ENCODE assay signal across 17 cellular contexts in the genomic region with DNA sequence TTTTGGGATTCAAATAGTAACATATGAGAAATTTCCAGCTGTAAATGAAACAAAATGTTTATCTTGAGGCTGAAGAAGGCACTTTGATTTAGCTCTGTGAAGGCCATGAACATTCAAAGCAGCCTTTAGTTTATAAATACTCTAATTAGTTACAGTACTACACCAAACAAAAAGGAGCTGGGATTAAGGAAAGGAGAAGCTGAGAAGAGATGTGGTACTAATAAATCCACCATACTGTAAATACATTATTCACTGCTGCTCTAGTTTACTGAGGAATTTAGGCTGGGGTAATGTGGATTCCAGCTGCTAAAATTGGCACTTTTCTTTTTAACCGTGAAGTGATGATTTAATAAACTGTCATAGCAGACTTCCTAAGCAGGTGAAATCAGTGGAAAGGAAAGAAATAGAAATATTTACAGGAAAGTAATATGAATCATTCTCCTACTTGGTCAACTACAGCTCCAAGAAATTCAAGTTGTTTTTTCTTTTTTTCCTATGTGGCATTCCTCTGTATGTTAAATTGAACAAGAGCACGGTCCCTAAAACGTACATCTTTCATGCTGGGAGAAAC.
DNase-seq lines count a peak whose midpoint lies in the region; ATAC-seq, FAIRE-seq and TF ChIP-seq lines count a peak whose summit lies in the region.
"Had no signal": no experiment of that assay in that cellular context is flagged by ENCODE, and none has a peak within 500 bp of the region (broad histone marks: within the 10 kb centered on the region; RNA-seq: fewer than 3 reads in every experiment).

No MANE protein-coding gene starts in this region.

- ATAC-seq in IMR-90 (ENCODE audit: low read depth) (peak; percentile 74), GM18909 (IDR thresholded peaks at IDR 0.05; ENCODE audit: poor library complexity, unreplicated experiment) (no peak)
- ATAC-seq: GM23338 had no signal

- no peak overlapping the region for H3K14ac ChIP-seq in IMR-90 (replicated peaks; ENCODE audit: low read depth, low read length)

- no CpG with 5 or more reads among the region's 3 CpGs for WGBS in IMR-90 (ENCODE audit: extremely low coverage in 2 of 2, insufficient read length in 1 of 2), 2 experiments

- no peaks in the 10 kb centered on the region; the same call in 1 of the 2 replicates for H3K27me3 ChIP-seq in IMR-90 (ENCODE audit: control insufficient read depth, insufficient read depth, low read length)
- H3K27me3 ChIP-seq in endothelial cell of umbilical vein (ENCODE audit: control insufficient read depth in 2 of 2, insufficient read depth in 2 of 2, low read length in 2 of 2): no peaks in the 10 kb centered on the region
- H3K27me3 ChIP-seq in osteoblast (ENCODE audit: insufficient read depth, low read length): no peaks in the 10 kb centered on the region
- H3K27me3 ChIP-seq: BE2C had no signal

- H3K79me1 ChIP-seq in IMR-90 (ENCODE audit: low read depth in 1 of 2, low read length in 2 of 2): no peaks in the 10 kb centered on the region

- in situ Hi-C loops in IMR-90 (cut with MboI; ENCODE audit: low sequenced_read_pairs): no loop called here

- H3K9me3 ChIP-seq in IMR-90 (ENCODE audit: control insufficient read depth, insufficient read depth, low read length): no peaks in the 10 kb centered on the region
- no peaks in the 10 kb centered on the region for H3K9me3 ChIP-seq in endothelial cell of umbilical vein (replicated peaks; ENCODE audit: control insufficient read depth, insufficient read depth, low read length)
- no peaks in the 10 kb centered on the region for H3K9me3 ChIP-seq in osteoblast (ENCODE audit: low read depth, low read length)
- H3K9me3 ChIP-seq: BE2C had no signal

- H2BK15ac ChIP-seq in IMR-90 (ENCODE audit: low read depth, low read length): no peak overlapping the region

- TF ChIP-seq CTCF in AG10803 (conservative IDR thresholded peaks at IDR 0.05; ENCODE audit: low read length): no peak
- no peak for TF ChIP-seq CTCF in IMR-90 (conservative IDR thresholded peaks at IDR 0.05; ENCODE audit: low read depth, low read length)
- no peak for TF ChIP-seq CTCF in endothelial cell of umbilical vein (IDR thresholded peaks at IDR 0.05; ENCODE audit: extremely low read depth in 1 of 2, insufficient read depth in 1 of 2, low read depth in 1 of 2, low read length in 2 of 2)
- TF ChIP-seq CTCF in osteoblast (IDR thresholded peaks at IDR 0.05; ENCODE audit: extremely low read depth, low read depth, low read length): no peak

- H3K18ac ChIP-seq in IMR-90 (ENCODE audit: low read depth, low read length): no peak overlapping the region

- no peak overlapping the region for H2AK9ac ChIP-seq in IMR-90 (replicated peaks; ENCODE audit: low read depth, low read length, poor library complexity)

- no peak overlapping the region for H2BK5ac ChIP-seq in IMR-90 (ENCODE audit: low read depth, low read length, poor library complexity, severe bottlenecking)

- DNase-seq in AG10803 (ENCODE audit: low read depth) (peak; percentile 49), IMR-90 (peak; percentile 43), endothelial cell of umbilical vein (ENCODE audit: low read depth, low spot score) (peak; percentile 62), osteoblast (ENCODE audit: insufficient read length, low spot score, missing footprints) (no peak), NCI-H2196 treated with DMSO at 0.1 percent for 48 hours (lab: John Stamatoyannopoulos, UW; ENCODE audit: unreplicated experiment) (no peak), HuH-7.5 (ENCODE audit: low spot score) (no peak)
- DNase-seq: ACHN; BE2C; CD4-positive, alpha-beta memory T cell; DMS79 treated with DMSO at 0.1 percent for 48 hours; NCI-H1930; NCI-H2171 treated with DMSO at 0.1 percent for 48 hours; NCI-H510A; SIG-M5 had no signal

- H3K36me3 ChIP-seq in IMR-90 (ENCODE audit: control insufficient read depth, insufficient read depth, low read length) (no peaks in the 10 kb centered on the region), endothelial cell of umbilical vein (ENCODE audit: control insufficient read depth in 2 of 2, extremely low read depth in 1 of 2, insufficient read depth in 2 of 2, low read length in 2 of 2) (peaks cover 0 to 2% of the 10 kb centered on the region in 2 experiments), osteoblast (ENCODE audit: insufficient read depth, low read length) (peaks cover 15% of the 10 kb centered on the region)
- H3K36me3 ChIP-seq: BE2C had no signal

- intact Hi-C loops in IMR-90 (cut with micrococcal nuclease): loop anchor here (5.0 to 10.0 kb wide), 2 partner anchors 36 to 203 kb away; no protein-coding TSS in a partner anchor
- intact Hi-C loops in endothelial cell of umbilical vein (cut with micrococcal nuclease): no loop called here

- H3K4me2 ChIP-seq in IMR-90 (ENCODE audit: low read depth, low read length) (peak overlapping the region; percentile 27; the same call in 1 of the 2 replicates), endothelial cell of umbilical vein (ENCODE audit: insufficient read depth, low read length) (no peak overlapping the region), osteoblast (ENCODE audit: insufficient read depth, low read length) (no peak overlapping the region)
- H3K4me2 ChIP-seq: GM23338 had no signal

- no peak overlapping the region for H3K23ac ChIP-seq in IMR-90 (ENCODE audit: low read depth, low read length)

- H3K4ac ChIP-seq in IMR-90 (ENCODE audit: low read depth, low read length): no peak overlapping the region

- POLR2A ChIA-PET in IMR-90 (lab: Charles Lee; ENCODE audit: unreplicated experiment) (no interaction called here), endothelial cell of umbilical vein (lab: Charles Lee) (interaction anchor here (0.7 kb wide), 1 partner anchor 366 kb away, joined by 3 read pairs; no protein-coding TSS in a partner anchor)

- CTCF ChIA-PET in IMR-90 (lab: Yijun Ruan, JAX): interaction anchor here (0.9 kb wide), 1 partner anchor 22 kb away, joined by 4 read pairs; no protein-coding TSS in a partner anchor
- CTCF ChIA-PET in endothelial cell of umbilical vein (lab: Charles Lee): interaction anchor here (0.9 to 3.9 kb wide), 9 partner anchors 9 to 398 kb away, joined by 3 to 42 read pairs (median 4); no protein-coding TSS in a partner anchor

- H4K5ac ChIP-seq in IMR-90 (ENCODE audit: low read depth, low read length): no peak overlapping the region

- H3K4me3 ChIP-seq in AG10803 (ENCODE audit: low read length) (no peak overlapping the region), IMR-90 (ENCODE audit: insufficient read depth, low read depth, low read length) (no peak overlapping the region), endothelial cell of umbilical vein (replicated peaks in 1 of 3; ENCODE audit: insufficient read depth in 1 of 3, low read depth in 1 of 3, low read length in 3 of 3) (no peak overlapping the region), osteoblast (ENCODE audit: insufficient read depth, low read length) (no peak overlapping the region)
- H3K4me3 ChIP-seq: GM23338 had no signal

- H2AFZ ChIP-seq in IMR-90 (replicated peaks; ENCODE audit: low read length, poor library complexity) (no peak overlapping the region), endothelial cell of umbilical vein (ENCODE audit: low read depth, low read length) (peak overlapping the region; percentile 51), osteoblast (ENCODE audit: low read length) (no peak overlapping the region)
- H2AFZ ChIP-seq: GM23338 had no signal

- H3K56ac ChIP-seq in IMR-90 (ENCODE audit: extremely low read depth, insufficient read depth, low read length): no peak overlapping the region

- no peak overlapping the region for H4K8ac ChIP-seq in IMR-90 (ENCODE audit: low read depth in 2 of 2, low read length in 2 of 2)

- H2BK120ac ChIP-seq in IMR-90 (ENCODE audit: low read depth, low read length): no peak overlapping the region

- H2AK5ac ChIP-seq in IMR-90 (ENCODE audit: low read depth, low read length): no peak overlapping the region

- H3K9ac ChIP-seq in IMR-90 (ENCODE audit: low read depth, low read length) (no peak overlapping the region), endothelial cell of umbilical vein (replicated peaks; ENCODE audit: extremely low read depth, insufficient read depth, low read length) (no peak overlapping the region)

- dilution Hi-C loops in IMR-90 (cut with HindIII; ENCODE audit: low sequenced_read_pairs, unreplicated experiment) (no loop called here), endothelial cell of umbilical vein (cut with MboI; ENCODE audit: extremely low pct_ligation_motif_present, low sequenced_read_pairs) (no loop called here)

- no peaks in the 10 kb centered on the region for H3K9me1 ChIP-seq in IMR-90 (ENCODE audit: insufficient read depth, low read length)
- no peaks in the 10 kb centered on the region for H3K9me1 ChIP-seq in endothelial cell of umbilical vein (replicated peaks; ENCODE audit: control insufficient read depth, extremely low read depth, insufficient read depth, low read length)

- no TSS peak for BruUV-seq in IMR-90 (replicated peaks; lab: Mats Ljungman, UMichigan)
- BruUV-seq in endothelial cell of umbilical vein (replicated peaks; lab: Mats Ljungman, UMichigan): no TSS peak

- H3K27ac ChIP-seq in IMR-90 (ENCODE audit: insufficient read depth, low read length) (no peak overlapping the region), endothelial cell of umbilical vein (ENCODE audit: insufficient read depth, low read depth, low read length) (no peak overlapping the region), osteoblast (ENCODE audit: low read depth, low read length) (peak overlapping the region; percentile 32)

- H3K4me1 ChIP-seq in IMR-90 (ENCODE audit: control insufficient read depth, insufficient read depth, low read length): no peaks in the 10 kb centered on the region
- H3K4me1 ChIP-seq in endothelial cell of umbilical vein (ENCODE audit: control insufficient read depth, extremely low read depth, insufficient read depth, low read length): peaks cover 12% of the 10 kb centered on the region
- peaks cover 4% of the 10 kb centered on the region for H3K4me1 ChIP-seq in osteoblast (ENCODE audit: insufficient read depth, low read length)
- H3K4me1 ChIP-seq: BE2C had no signal

- H4K20me1 ChIP-seq in IMR-90 (ENCODE audit: insufficient read depth, low read length) (no peaks in the 10 kb centered on the region), endothelial cell of umbilical vein (replicated peaks; ENCODE audit: control insufficient read depth, extremely low read depth, insufficient read depth, low read length) (no peaks in the 10 kb centered on the region), osteoblast (ENCODE audit: insufficient read depth, low read length) (no peaks in the 10 kb centered on the region)

- no peak for TF ChIP-seq RAD21 in IMR-90 (IDR thresholded peaks at IDR 0.05; ENCODE audit: low read length)

- no peak for TF ChIP-seq POLR2A in IMR-90 (IDR thresholded peaks at IDR 0.05; ENCODE audit: low read depth, low read length)
- no peak for TF ChIP-seq POLR2A in endothelial cell of umbilical vein (IDR thresholded peaks at IDR 0.05; ENCODE audit: low read depth, low read length)

- H2BK20ac ChIP-seq in IMR-90 (ENCODE audit: low read depth, low read length): no peak overlapping the region

- no peaks in the 10 kb centered on the region for H3K79me2 ChIP-seq in endothelial cell of umbilical vein (ENCODE audit: control insufficient read depth, insufficient read depth, low read length)
- no peaks in the 10 kb centered on the region for H3K79me2 ChIP-seq in osteoblast (ENCODE audit: insufficient read depth, low read length)

- H4K91ac ChIP-seq in IMR-90 (ENCODE audit: insufficient read depth, low read depth, low read length): no peak overlapping the region

- no peak for FAIRE-seq in endothelial cell of umbilical vein (lab: Jason Lieb, UNC)
- FAIRE-seq: D721Med had no signal

Comparison
In these comparisons a context has a peak if more than half of its experiments do, and no peak if none do; other contexts are left out.
1. DNase-seq: peak in AG10803 (single experiment), IMR-90 (single experiment) and endothelial cell of umbilical vein (single experiment); none in osteoblast (single experiment), NCI-H2196 treated with DMSO at 0.1 percent for 48 hours (single experiment) and HuH-7.5 (single experiment).